In genomic region chr2:101012706-101013181, GRCh38 we compare ENCODE assay signal across 8 cellular contexts. TPM values are rescaled to one million over a fixed set of nuclear protein-coding genes. Genes with fewer than 3 reads are reported as not detected.
A peak's percentile ranks its signal among the peaks of the same experiment; 100 is the strongest.
DNase-seq lines count a peak whose midpoint lies in the region; ATAC-seq and TF ChIP-seq lines count a peak whose summit lies in the region.

No MANE protein-coding gene starts in this region.

- no peaks in the 10 kb centered on the region for H3K27me3 ChIP-seq in BE2C
- no peaks in the 10 kb centered on the region for H3K27me3 ChIP-seq in body of pancreas

- H3K36me3 ChIP-seq in BE2C (peaks cover 22% of the 10 kb centered on the region), body of pancreas (replicated peaks in 1 of 2; ENCODE audit: insufficient read depth in 1 of 2, low read depth in 2 of 2) (peaks cover 4 to 5% of the 10 kb centered on the region in 2 donors)

- peak; percentile 15 for DNase-seq in BE2C
- DNase-seq in GM10266 (ENCODE audit: extremely low spot score): no peak
- DNase-seq in NCI-H69 (lab: John Stamatoyannopoulos, UW): peak; percentile 33
- peak; percentile 42 to 62 (median 54) for DNase-seq in body of pancreas
- DNase-seq in kidney glomerular epithelial cell (lab: John Stamatoyannopoulos, UW): peak; percentile 26
- peak; percentile 91 for DNase-seq in superior temporal gyrus (ENCODE audit: extremely low spot score)

- TF ChIP-seq POLR2A in body of pancreas (IDR thresholded peaks at IDR 0.05): no peak

- TF ChIP-seq CTCF in BE2C (IDR thresholded peaks at IDR 0.05; ENCODE audit: low read depth, low read length) (peak; percentile 63), GM10266 (IDR thresholded peaks at IDR 0.05; ENCODE audit: control insufficient read depth, insufficient read depth, low read depth, missing control alignments) (peak; percentile 73), body of pancreas (IDR thresholded peaks at IDR 0.05) (peak; percentile 53 to 93 (median 85))

- no peak overlapping the region for H3K27ac ChIP-seq in body of pancreas

- no peak overlapping the region for H3K4me3 ChIP-seq in BE2C (ENCODE audit: low read depth, low read length)
- no peak overlapping the region for H3K4me3 ChIP-seq in body of pancreas

- H3K9me3 ChIP-seq in BE2C: no peaks in the 10 kb centered on the region
- H3K9me3 ChIP-seq in body of pancreas: no peaks in the 10 kb centered on the region

- no peaks in the 10 kb centered on the region for H3K4me1 ChIP-seq in BE2C
- peaks cover 4% of the 10 kb centered on the region for H3K4me1 ChIP-seq in body of pancreas

- WGBS in body of pancreas, 2 donors: 27 to 29% methylated on average over 5 of the region's 5 CpGs

- peak; percentile 56 for ATAC-seq in body of pancreas
- no peak for ATAC-seq in HG02763 (IDR thresholded peaks at IDR 0.05; ENCODE audit: unreplicated experiment)
- ATAC-seq in GM21360 (IDR thresholded peaks at IDR 0.05; ENCODE audit: unreplicated experiment): no peak

- intact Hi-C loops in body of pancreas (cut with DNase I): loop anchor here (5.0 kb wide), 1 partner anchor 185 kb away; no protein-coding TSS in a partner anchor

RNA-seq across cellular contexts. Expression of gene RPL31, which starts 10.7 kb away (rescaled TPM):
- 925 TPM for polyA plus RNA-seq in BE2C (2012; ENCODE audit: insufficient read depth, insufficient read length, low read depth)
- 100 to 1,000 TPM; 316 to 425 TPM for total RNA-seq in body of pancreas
